Comparison of ENCODE assay signal across 19 cellular contexts in genomic region chr3:54008744-54009143, GRCh38.
DNase-seq lines count a peak whose midpoint lies in the region; ATAC-seq, FAIRE-seq and TF ChIP-seq lines count a peak whose summit lies in the region.
"Had no signal": no experiment of that assay in that cellular context is flagged by ENCODE, and none has a peak within 500 bp of the region (broad histone marks: within the 10 kb centered on the region; RNA-seq: fewer than 3 reads in every experiment).

No MANE protein-coding gene starts in this region.

- H2BK20ac ChIP-seq in H9 (ENCODE audit: low read depth, low read length, poor library complexity, severe bottlenecking) (no peak overlapping the region), H1 (ENCODE audit: low read length) (no peak overlapping the region)

- TF ChIP-seq POLR2A in H1 (IDR thresholded peaks at IDR 0.05; ENCODE audit: control extremely low read depth in 1 of 2, low read depth in 2 of 2, low read length in 2 of 2), result no peak

- H3K18ac ChIP-seq in H9 (ENCODE audit: insufficient read length, low read depth, low read length) (no peak overlapping the region), H1 (ENCODE audit: extremely low read depth, low read length) (no peak overlapping the region)

- no peak overlapping the region for H4K5ac ChIP-seq in H9 (ENCODE audit: insufficient read length, low read depth, low read length)
- no peak overlapping the region for H4K5ac ChIP-seq in H1 (ENCODE audit: insufficient read length, low read depth, low read length)

- no CpG with 5 or more reads among the region's 2 CpGs for whole genome bisulfite sequencing in H9 (ENCODE audit: extremely low coverage, insufficient read length, low lambda C conversion rate)
- 87% methylated on average over 2 of the region's 2 CpGs; no CpG with 5 or more reads in 1 of the 2 experiments for WGBS in H1 (ENCODE audit: extremely low coverage in 1 of 2, insufficient coverage in 1 of 2, insufficient read length in 1 of 2, insufficient replicate concordance in 2 of 2, low coverage in 1 of 2, low lambda C conversion rate in 2 of 2, missing lambda C conversion rate in 1 of 2), 2 experiments

- H3K4me3 Mint-ChIP-seq in CD4-positive, CD25-positive, alpha-beta regulatory T cell, result peak overlapping the region in 1 of 4 donors; percentile 36
- H3K4me3 Mint-ChIP-seq in H9 (no peak overlapping the region), nephron progenitor cell (peak overlapping the region; percentile 31)
- H3K4me3 Mint-ChIP-seq: CD8-positive, alpha-beta T cell; HFFc6 had no signal

- no peak overlapping the region for H3K23ac ChIP-seq in H9 (ENCODE audit: insufficient read length, low read depth, low read length)
- no peak overlapping the region for H3K23ac ChIP-seq in H1 (ENCODE audit: insufficient read length)

- CTCF ChIA-PET in H1 (lab: Charles Lee; ENCODE audit: partially characterized antibody), result interaction anchor here (0.8 to 2.0 kb wide), 4 partner anchors 8 to 417 kb away, joined by 3 to 6 read pairs (median 4); no protein-coding TSS in a partner anchor

- H3K9me2 ChIP-seq in Karpas-422 (replicated peaks; ENCODE audit: insufficient read depth, low read length), result no peaks in the 10 kb centered on the region

- H4K8ac ChIP-seq in H9 (replicated peaks; ENCODE audit: insufficient read length, low read depth, low read length), result no peak overlapping the region
- no peak overlapping the region for H4K8ac ChIP-seq in H1 (ENCODE audit: extremely low read depth, insufficient read depth, low read length)

- H4K20me1 ChIP-seq in H9 (ENCODE audit: control insufficient read depth, insufficient read depth, insufficient read length) (no peaks in the 10 kb centered on the region), H1 (replicated peaks in 1 of 2; ENCODE audit: control insufficient read depth in 1 of 2, insufficient read depth in 2 of 2, low read length in 2 of 2) (no peaks in the 10 kb centered on the region), Karpas-422 (ENCODE audit: insufficient read depth, low read depth, low read length) (no peaks in the 10 kb centered on the region)

- peak; percentile 24 for FAIRE-seq in H1 (lab: Jason Lieb, UNC)
- FAIRE-seq: A549, GM12878 had no signal

- H3K14ac ChIP-seq in H9 (ENCODE audit: insufficient read depth, low read length) (no peak overlapping the region), H1 (ENCODE audit: insufficient read length) (no peak overlapping the region)

- H3K36me3 Mint-ChIP-seq in CD4-positive, CD25-positive, alpha-beta regulatory T cell, result no peaks in the 10 kb centered on the region
- H3K36me3 Mint-ChIP-seq in H9 (ENCODE audit: insufficient read depth in 1 of 3, low read depth in 3 of 3) (no peaks in the 10 kb centered on the region), nephron progenitor cell (ENCODE audit: low read depth) (no peaks in the 10 kb centered on the region)
- H3K36me3 Mint-ChIP-seq: CD8-positive, alpha-beta T cell had no signal

- no peak for TF ChIP-seq EP300 in H1 (IDR thresholded peaks at IDR 0.05; ENCODE audit: borderline replicate concordance in 1 of 2, low read depth in 2 of 2, low read length in 2 of 2)

- H2BK12ac ChIP-seq in H9 (ENCODE audit: insufficient read length, low read depth, low read length) (no peak overlapping the region), H1 (ENCODE audit: low read depth, low read length) (no peak overlapping the region)

- no peaks in the 10 kb centered on the region for H3K4me1 Mint-ChIP-seq in CD4-positive, CD25-positive, alpha-beta regulatory T cell
- H3K4me1 Mint-ChIP-seq in H9 (peaks cover 14 to 18% of the 10 kb centered on the region in 2 experiments), nephron progenitor cell (peaks cover 36% of the 10 kb centered on the region)

- POLR2A ChIA-PET in H1 (lab: Charles Lee; ENCODE audit: partially characterized antibody), result no interaction called here

- no peaks in the 10 kb centered on the region for H3K36me3 ChIP-seq in CD4-positive, CD25-positive, alpha-beta regulatory T cell (ENCODE audit: control insufficient read depth, insufficient read depth, low read length)
- H3K36me3 ChIP-seq in H1 (ENCODE audit: control insufficient read depth in 2 of 4, insufficient read depth in 4 of 4, low read length in 3 of 4) (no peaks in the 10 kb centered on the region), Karpas-422 (ENCODE audit: insufficient read depth, low read length) (no peaks in the 10 kb centered on the region)

- no peaks in the 10 kb centered on the region for H3K9me3 ChIP-seq in CD4-positive, CD25-positive, alpha-beta regulatory T cell (ENCODE audit: control insufficient read depth in 2 of 2, low read length in 2 of 2)
- H3K9me3 ChIP-seq in H9 (ENCODE audit: control insufficient read depth, low read depth, low read length) (no peaks in the 10 kb centered on the region), H1 (ENCODE audit: insufficient read depth in 2 of 2, low read depth in 1 of 2, low read length in 1 of 2) (no peaks in the 10 kb centered on the region), Karpas-422 (ENCODE audit: low read length) (no peaks in the 10 kb centered on the region)
- H3K9me3 ChIP-seq: A549 had no signal

- H3K23me2 ChIP-seq in H9 (ENCODE audit: insufficient read length, low read depth, low read length, poor library complexity, severe bottlenecking), result no peaks in the 10 kb centered on the region
- no peaks in the 10 kb centered on the region for H3K23me2 ChIP-seq in H1 (ENCODE audit: low read depth, low read length)

- no peak overlapping the region for H3K4me3 ChIP-seq in CD4-positive, CD25-positive, alpha-beta regulatory T cell (ENCODE audit: low read depth, low read length)
- H3K4me3 ChIP-seq in H1 (ENCODE audit: extremely low read depth in 1 of 4, insufficient read depth in 2 of 4, low read depth in 3 of 4, low read length in 4 of 4) (no peak overlapping the region), Karpas-422 (ENCODE audit: low read length) (no peak overlapping the region)
- H3K4me3 ChIP-seq: A549, GM12878 had no signal

- H2BK15ac ChIP-seq in H9 (ENCODE audit: low read depth, low read length), result no peak overlapping the region
- no peak overlapping the region for H2BK15ac ChIP-seq in H1 (ENCODE audit: low read length)

- no peak for TF ChIP-seq CTCF in H9 (conservative IDR thresholded peaks at IDR 0.05)
- TF ChIP-seq CTCF in H1 (IDR thresholded peaks at IDR 0.05; ENCODE audit: control extremely low read depth in 1 of 3, insufficient read depth in 1 of 3, low read depth in 1 of 3, low read length in 3 of 3), result no peak
- TF ChIP-seq CTCF in nephron progenitor cell (IDR thresholded peaks at IDR 0.05), result no peak

- no peak overlapping the region for H3K4ac ChIP-seq in H9 (ENCODE audit: low read depth, low read length)
- H3K4ac ChIP-seq in H1 (replicated peaks; ENCODE audit: insufficient read length, low read depth, low read length), result no peak overlapping the region

- DNase-seq in CD4-positive, CD25-positive, alpha-beta regulatory T cell, result no peak
- DNase-seq in H9 (no peak), H1 (ENCODE audit: low read depth in 1 of 2, low spot score in 2 of 2) (no peak), nephron progenitor cell (no peak), Karpas-422 (no peak), head of caudate nucleus (no peak)
- no peak for DNase-seq in stimulated activated CD4-positive, alpha-beta T cell treated with anti-CD3 and anti-CD28 coated beads, Interleukin-15, amount 100 ng/mL, for 24 hours
- DNase-seq in activated CD4-positive, alpha-beta T cell treated with anti-CD3 and anti-CD28 coated beads for 48 hours, result no peak
- DNase-seq: AML-193; Calu3; CD8-positive, alpha-beta T cell; DMS79 treated with DMSO at 0.1 percent for 48 hours; HFFc6 had no signal

- H2AFZ ChIP-seq in H9 (ENCODE audit: low read length) (no peak overlapping the region), H1 (ENCODE audit: low read length) (peak overlapping the region; percentile 46; the same call in 1 of the 2 replicates), Karpas-422 (ENCODE audit: low read length) (no peak overlapping the region)

- intact Hi-C loops in head of caudate nucleus (cut with DNase I), result no loop called here

- TF ChIP-seq RAD21 in H1 (IDR thresholded peaks at IDR 0.05 in 1 of 2, conservative IDR thresholded peaks at IDR 0.05 in 1 of 2; ENCODE audit: low read depth in 2 of 2, low read length in 2 of 2), result no peak

- H4K91ac ChIP-seq in H9 (ENCODE audit: insufficient read length, low read depth, low read length) (no peak overlapping the region), H1 (replicated peaks; ENCODE audit: insufficient read length, low read length) (no peak overlapping the region)

- H2AK5ac ChIP-seq in H9 (ENCODE audit: insufficient read length, low read length) (no peak overlapping the region), H1 (ENCODE audit: low read depth, low read length) (no peak overlapping the region)

- no peak overlapping the region for H3T11ph ChIP-seq in H9 (ENCODE audit: low read length)

- H3K9ac ChIP-seq in H9 (ENCODE audit: extremely low read depth, insufficient read length, low read length), result no peak overlapping the region
- no peak overlapping the region for H3K9ac ChIP-seq in H1 (replicated peaks in 1 of 4; ENCODE audit: extremely low read depth in 1 of 4, low read depth in 3 of 4, low read length in 3 of 4)
- no peak overlapping the region for H3K9ac ChIP-seq in Karpas-422 (ENCODE audit: low read length)

- ATAC-seq in CD4-positive, CD25-positive, alpha-beta regulatory T cell (ENCODE audit: low read depth in 2 of 2), result no peak
- ATAC-seq: A549; CD8-positive, alpha-beta T cell; GM12878; HCT116 had no signal

- H2BK120ac ChIP-seq in H9 (ENCODE audit: low read depth, low read length, poor library complexity, severe bottlenecking) (no peak overlapping the region), H1 (replicated peaks; ENCODE audit: low read depth, low read length) (no peak overlapping the region)

- H3K27me3 ChIP-seq in CD4-positive, CD25-positive, alpha-beta regulatory T cell (ENCODE audit: control insufficient read depth, insufficient read depth, low read length), result no peaks in the 10 kb centered on the region
- H3K27me3 ChIP-seq in H9 (ENCODE audit: insufficient read depth, low read length), result no peaks in the 10 kb centered on the region
- no peaks in the 10 kb centered on the region for H3K27me3 ChIP-seq in H1 (replicated peaks in 1 of 4; ENCODE audit: control insufficient read depth in 3 of 4, extremely low read depth in 1 of 4, insufficient read depth in 3 of 4, low read length in 3 of 4)
- no peaks in the 10 kb centered on the region for H3K27me3 ChIP-seq in Karpas-422 (ENCODE audit: low read length)

- no peaks in the 10 kb centered on the region for H3K4me1 ChIP-seq in CD4-positive, CD25-positive, alpha-beta regulatory T cell (ENCODE audit: control insufficient read depth, insufficient read depth, low read length, poor library complexity, severe bottlenecking)
- H3K4me1 ChIP-seq in H9 (ENCODE audit: insufficient read depth, low read length) (no peaks in the 10 kb centered on the region), H1 (replicated peaks in 1 of 4; ENCODE audit: control insufficient read depth in 3 of 4, insufficient read depth in 4 of 4, low read length in 3 of 4) (peaks cover 0 to 5% (median 3%) of the 10 kb centered on the region in 4 experiments; a peak in 5 of 7 replicates), Karpas-422 (ENCODE audit: low read length) (no peaks in the 10 kb centered on the region)
- H3K4me1 ChIP-seq: A549 had no signal

- H3K79me1 ChIP-seq in H9 (ENCODE audit: insufficient read depth, low read depth, low read length, poor library complexity, severe bottlenecking) (no peaks in the 10 kb centered on the region), H1 (ENCODE audit: low read depth, low read length) (no peaks in the 10 kb centered on the region)

- peak overlapping the region in 2 of 3 donors; percentile 9 to 83 for H3K27ac Mint-ChIP-seq in CD4-positive, CD25-positive, alpha-beta regulatory T cell
- H3K27ac Mint-ChIP-seq in H9 (peak overlapping the region in 2 of 3 experiments; percentile 23 to 48; a peak in 3 of 7 replicates), nephron progenitor cell (peak overlapping the region; percentile 7)
- H3K27ac Mint-ChIP-seq: CD8-positive, alpha-beta T cell; HFFc6 had no signal

- no peak overlapping the region for H3K27ac ChIP-seq in CD4-positive, CD25-positive, alpha-beta regulatory T cell (ENCODE audit: insufficient read depth, low read length, poor library complexity, severe bottlenecking)
- H3K27ac ChIP-seq in H9 (ENCODE audit: insufficient read length, low read depth, low read length) (no peak overlapping the region), H1 (ENCODE audit: low read depth, low read length) (no peak overlapping the region), Karpas-422 (ENCODE audit: low read length) (no peak overlapping the region)
- H3K27ac ChIP-seq: 22Rv1, A549, C4-2B, HL-60 had no signal

- H3K4me2 ChIP-seq in H9 (ENCODE audit: insufficient read depth, insufficient read length, low read length), result no peak overlapping the region
- H3K4me2 ChIP-seq in H1 (ENCODE audit: insufficient read depth in 1 of 2, low read depth in 2 of 2, low read length in 2 of 2), result no peak overlapping the region; a peak in 1 of 4 replicates
- no peak overlapping the region for H3K4me2 ChIP-seq in Karpas-422 (ENCODE audit: low read depth, low read length, poor library complexity, severe bottlenecking)
- H3K4me2 ChIP-seq: A549 had no signal

- peaks cover 0 to 2% (median 0%) of the 10 kb centered on the region in 7 donors for H3K9me3 Mint-ChIP-seq in CD4-positive, CD25-positive, alpha-beta regulatory T cell
- no peaks in the 10 kb centered on the region for H3K9me3 Mint-ChIP-seq in H9
- H3K9me3 Mint-ChIP-seq in nephron progenitor cell, result no peaks in the 10 kb centered on the region
- H3K9me3 Mint-ChIP-seq: CD8-positive, alpha-beta T cell had no signal

- H3K27me3 Mint-ChIP-seq in CD4-positive, CD25-positive, alpha-beta regulatory T cell, result peaks cover 3% of the 10 kb centered on the region
- H3K27me3 Mint-ChIP-seq in H9 (ENCODE audit: low read depth), result peaks cover 1% of the 10 kb centered on the region; the same call in 1 of the 2 replicates
- H3K27me3 Mint-ChIP-seq in nephron progenitor cell (ENCODE audit: low read depth, poor library complexity), result no peaks in the 10 kb centered on the region

- H3K79me2 ChIP-seq in H9 (ENCODE audit: insufficient read depth, low read length) (no peaks in the 10 kb centered on the region), H1 (ENCODE audit: control insufficient read depth in 1 of 2, insufficient read depth in 2 of 2, low read length in 2 of 2) (no peaks in the 10 kb centered on the region), Karpas-422 (ENCODE audit: low read length) (no peaks in the 10 kb centered on the region)

- no peak overlapping the region for H3K56ac ChIP-seq in H9 (ENCODE audit: insufficient read length, low read depth, low read length)
- no peak overlapping the region for H3K56ac ChIP-seq in H1 (replicated peaks; ENCODE audit: insufficient read length, low read depth, low read length)

- H2BK5ac ChIP-seq in H9 (ENCODE audit: insufficient read length, low read length) (no peak overlapping the region), H1 (ENCODE audit: low read depth, low read length) (no peak overlapping the region)
